25 cellular contexts compared by ENCODE assay signal in genomic region chr2:3655871-3656761, GRCh38. TPM values are rescaled to one million over a fixed set of nuclear protein-coding genes. Genes with fewer than 3 reads are reported as not detected.
"Had no signal": no experiment of that assay in that cellular context is flagged by ENCODE, and none has a peak within 500 bp of the region (broad histone marks: within the 10 kb centered on the region; RNA-seq: fewer than 3 reads in every experiment).

No MANE protein-coding gene starts in this region.

- H3K27ac ChIP-seq: colonic mucosa, epithelial cell of prostate, lower lobe of right lung, psoas muscle, right lobe of liver, VCaP had no signal

- H3K9me3 ChIP-seq: colonic mucosa, lower lobe of right lung, psoas muscle, right lobe of liver had no signal

- H3K36me3 ChIP-seq: colonic mucosa, lower lobe of right lung, right lobe of liver had no signal

- DNase-seq: activated CD4-positive, alpha-beta T cell treated with anti-CD3 and anti-CD28 coated beads, Interleukin-2, amount 50 U/mL, for 4 hours; activated gamma-delta T cell treated with Interleukin-2 at 50 U/mL for 16 hours; colonic mucosa; glutamatergic neuron; hippocampal formation; left cardiac atrium; lower lobe of right lung; psoas muscle; small intestine; stimulated activated CD4-positive, alpha-beta T cell treated with anti-CD3 and anti-CD28 coated beads, Interleukin-4, amount 100 ng/mL, for 4 hours; stimulated activated naive CD4-positive, alpha-beta T cell; T-helper 2 cell had no signal

- H3K36me3 Mint-ChIP-seq: activated naive CD4-positive, alpha-beta T cell treated with anti-CD3 and anti-CD28 coated beads, Interleukin-2, amount 50 U/mL, for 72 hours; mesothelial cell of epicardium; natural killer cell treated with Interleukin-12 subunit alpha and Interleukin-12 subunit beta and Interleukin-15 and Interleukin-18, amount 100 ng/mL, for 72 hours had no signal

- H3K27me3 ChIP-seq: colonic mucosa, right lobe of liver had no signal

- FAIRE-seq: islet of Langerhans, small intestine had no signal

- H3K4me1 ChIP-seq: colonic mucosa, psoas muscle, right lobe of liver had no signal

- H3K4me3 Mint-ChIP-seq: endodermal cell; mesothelial cell of epicardium; natural killer cell treated with Interleukin-12 subunit alpha and Interleukin-12 subunit beta and Interleukin-15 and Interleukin-18, amount 100 ng/mL, for 72 hours had no signal

- H3K27ac Mint-ChIP-seq: activated naive CD4-positive, alpha-beta T cell treated with anti-CD3 and anti-CD28 coated beads, Interleukin-2, amount 50 U/mL, for 72 hours; endodermal cell; mesothelial cell of epicardium; natural killer cell treated with Interleukin-12 subunit alpha and Interleukin-12 subunit beta and Interleukin-15 and Interleukin-18, amount 100 ng/mL, for 72 hours had no signal

- H3K9me3 Mint-ChIP-seq: activated naive CD4-positive, alpha-beta T cell treated with anti-CD3 and anti-CD28 coated beads, Interleukin-2, amount 50 U/mL, for 72 hours; endodermal cell; mesothelial cell of epicardium; natural killer cell treated with Interleukin-12 subunit alpha and Interleukin-12 subunit beta and Interleukin-15 and Interleukin-18, amount 100 ng/mL, for 72 hours had no signal

- H3K4me3 ChIP-seq: colonic mucosa, lower lobe of right lung, psoas muscle, right lobe of liver had no signal

RNA-seq across cellular contexts. Expression of gene ALLC, which starts 1.9 kb away (rescaled TPM):
- total RNA-seq: activated CD8-positive, alpha-beta memory T cell treated with anti-CD3 and anti-CD28 coated beads for 36 hours; activated naive CD4-positive, alpha-beta T cell treated with anti-CD3 and anti-CD28 coated beads, Interleukin-2, amount 50 U/mL, for 72 hours; cardiac septum; colonic mucosa; endodermal cell; fibroblast of lung; lower lobe of right lung; mesothelial cell of epicardium; natural killer cell treated with Interleukin-12 subunit alpha and Interleukin-12 subunit beta and Interleukin-15 and Interleukin-18, amount 100 ng/mL, for 72 hours; osteocyte; psoas muscle; ureter had no signal
- polyA plus RNA-seq: fibroblast of lung, psoas muscle had no signal

RNA-seq across cellular contexts. Expression of gene DCDC2C, which starts 47.3 kb away (rescaled TPM):
- total RNA-seq: activated CD8-positive, alpha-beta memory T cell treated with anti-CD3 and anti-CD28 coated beads for 36 hours; activated naive CD4-positive, alpha-beta T cell treated with anti-CD3 and anti-CD28 coated beads, Interleukin-2, amount 50 U/mL, for 72 hours; cardiac septum; colonic mucosa; endodermal cell; fibroblast of lung; left cardiac atrium; lower lobe of right lung; mesothelial cell of epicardium; natural killer cell treated with Interleukin-12 subunit alpha and Interleukin-12 subunit beta and Interleukin-15 and Interleukin-18, amount 100 ng/mL, for 72 hours; osteocyte; psoas muscle; right lobe of liver; ureter had no signal
- polyA plus RNA-seq: fibroblast of lung, small intestine had no signal
